In genomic region chr9:137300607-137301085, GRCh38 we compare ENCODE assay signal across 6 cellular contexts. TPM values are rescaled to one million over a fixed set of nuclear protein-coding genes. Genes with fewer than 3 reads are reported as not detected.
DNase-seq lines count a peak whose midpoint lies in the region; ATAC-seq and TF ChIP-seq lines count a peak whose summit lies in the region.

No MANE protein-coding gene starts in this region.

- peak overlapping the region; percentile 63 for H3K4me3 ChIP-seq in LNCaP clone FGC (ENCODE audit: low read depth, low read length)
- H3K4me3 ChIP-seq in choroid plexus epithelial cell (ENCODE audit: low read depth, low read length): peak overlapping the region; percentile 47
- peak overlapping the region; percentile 37 for H3K4me3 ChIP-seq in ovary

- intact Hi-C loops in ovary (cut with DNase I): loop anchor here in 2 of 4 donors (5.0 kb wide), 2 partner anchors 107 to 147 kb away; no protein-coding TSS in a partner anchor

- no peak for TF ChIP-seq POLR2A in ovary (IDR thresholded peaks at IDR 0.05)

- 1% methylated on average over 23 of the region's 23 CpGs for WGBS in ovary, 3 donors

- TF ChIP-seq CTCF in LNCaP clone FGC (IDR thresholded peaks at IDR 0.05; ENCODE audit: control insufficient read depth, extremely low read depth, insufficient read depth) (no peak), choroid plexus epithelial cell (conservative IDR thresholded peaks at IDR 0.05; ENCODE audit: low read depth, low read length) (no peak), ovary (IDR thresholded peaks at IDR 0.05) (no peak)

- no peak for TF ChIP-seq EP300 in ovary (IDR thresholded peaks at IDR 0.05)

- no peak for ATAC-seq in HG02642 (IDR thresholded peaks at IDR 0.05; ENCODE audit: poor library complexity, unreplicated experiment)

- H3K4me1 ChIP-seq in ovary (ENCODE audit: insufficient read depth): peaks cover 12% of the 10 kb centered on the region

- no peak overlapping the region for H3K27ac ChIP-seq in ovary

- H3K27me3 ChIP-seq in ovary: peaks cover 6% of the 10 kb centered on the region

- DNase-seq in LNCaP clone FGC (ENCODE audit: low read depth): peak; percentile 81
- no peak for DNase-seq in choroid plexus epithelial cell (ENCODE audit: low read depth)
- peak in 4 of 5 donors; percentile 12 to 40 (median 34) for DNase-seq in ovary
- no peak for DNase-seq in NCI-H2107 (lab: John Stamatoyannopoulos, UW)
- no peak for DNase-seq in inferior parietal cortex (ENCODE audit: extremely low spot score)

- no peaks in the 10 kb centered on the region for H3K36me3 ChIP-seq in ovary

- no peaks in the 10 kb centered on the region for H3K9me3 ChIP-seq in ovary

RNA-seq across cellular contexts. Expression of gene NRARP, which starts 1.4 kb away (rescaled TPM):
- 10 to 100 TPM in 1 of 7 donors, 1 to 10 TPM in 6; 1.3 to 13.8 (median 4.6) TPM for total RNA-seq in ovary
- 1 to 10 TPM; 2.6 to 3.4 TPM for polyA plus RNA-seq in ovary

RNA-seq across cellular contexts. Expression of gene TOR4A, which starts 23.1 kb away (rescaled TPM):
- total RNA-seq in ovary: 10 to 100 TPM in 4 of 7 donors, 1 to 10 TPM in 3; 6.4 to 16.3 (median 11.2) TPM
- polyA plus RNA-seq in ovary: 1 to 10 TPM in 1 of 2 donors, under 1 TPM in 1; 0.85 to 5.3 TPM

RNA-seq across cellular contexts. Expression of gene NELFB, which starts 45.5 kb away (rescaled TPM):
- total RNA-seq in ovary: 10 to 100 TPM; 20.3 to 56.6 (median 44.5) TPM
- 10 to 100 TPM; 10.9 to 50.8 TPM for polyA plus RNA-seq in ovary

RNA-seq across cellular contexts. Expression of gene STPG3, which starts 49.6 kb away (rescaled TPM):
- not detected for total RNA-seq in ovary
- polyA plus RNA-seq in ovary: not detected

RNA-seq across cellular contexts. Expression of gene TUBB4B, which starts 59.6 kb away (rescaled TPM):
- 100 to 1,000 TPM in 6 of 7 donors, 10 to 100 TPM in 1; 88.0 to 234 (median 175) TPM for total RNA-seq in ovary
- polyA plus RNA-seq in ovary: 10 to 100 TPM; 62.8 to 88.6 TPM

Comparison
In these comparisons a context has a peak if more than half of its experiments do, and no peak if none do; other contexts are left out.
1. DNase-seq: peak in LNCaP clone FGC (single experiment) and ovary (4 of 5); none in choroid plexus epithelial cell (single experiment), NCI-H2107 (single experiment) and inferior parietal cortex (single experiment).
2. Peak in every context shown above with its lines, with median percentiles within 50 percentile points of each other: H3K4me3 ChIP-seq.